8 cellular contexts compared by ENCODE assay signal in genomic region chrX:129843459-129844306, GRCh38. TPM values are rescaled to one million over a fixed set of nuclear protein-coding genes. Genes with fewer than 3 reads are reported as not detected.
DNase-seq lines count a peak whose midpoint lies in the region; ATAC-seq and TF ChIP-seq lines count a peak whose summit lies in the region.

Gene ZDHHC9, minus strand, starts transcription at chrX:129843886. Its CDS starts 1,941 bp downstream, at chrX:129841945.

- H4K20me1 ChIP-seq in OCI-LY3 (ENCODE audit: insufficient read depth, low read length), result no peaks in the 10 kb centered on the region

- H3K27me3 ChIP-seq in OCI-LY3 (ENCODE audit: low read depth, low read length), result 0 out of 2 replicates have a peak, but pooled peaks cover 5% of the 10 kb centered on the region
- H3K27me3 ChIP-seq in mononuclear cell (ENCODE audit: insufficient read depth, low read length), result no peaks in the 10 kb centered on the region

- no peaks in the 10 kb centered on the region for H3K36me3 ChIP-seq in OCI-LY3 (replicated peaks; ENCODE audit: low read depth, low read length)

- peaks cover 7% of the 10 kb centered on the region; the same call in 1 of the 2 replicates for H3K79me2 ChIP-seq in OCI-LY3 (ENCODE audit: low read length)

- H2AFZ ChIP-seq in OCI-LY3 (ENCODE audit: low read depth, low read length), result peak within 1 kb of the TSS; percentile 99

- H3K4me1 ChIP-seq in OCI-LY3 (ENCODE audit: low read length) (peaks cover 10% of the 10 kb centered on the region), mononuclear cell (ENCODE audit: insufficient read depth, low read length) (peaks cover 10% of the 10 kb centered on the region)

- ATAC-seq in GM21526 (IDR thresholded peaks at IDR 0.05; ENCODE audit: low FRiP score, unreplicated experiment), result peak; percentile 97

- peak; percentile 93 for DNase-seq in D341Med (ENCODE audit: low spot score)
- peak; percentile 70 for DNase-seq in HuH-7.5 (ENCODE audit: low spot score)
- DNase-seq in activated T-cell treated with anti-CD3 and anti-CD28 coated beads for 24 hours (ENCODE audit: low read depth), result peak; percentile 73
- DNase-seq in epithelial cell of esophagus (ENCODE audit: low read depth), result peak; percentile 87
- DNase-seq in stimulated activated CD8-positive, alpha-beta memory T cell treated with anti-CD3 and anti-CD28 coated beads, Interleukin-2, amount 100 ng/mL, for 48 hours (ENCODE audit: low read depth in 2 of 2), result peak; percentile 67 to 77

- H3K27ac ChIP-seq in OCI-LY3 (ENCODE audit: low read length), result no peak within 1 kb of the TSS; the same call in 1 of the 2 replicates

- H3K9me3 ChIP-seq in OCI-LY3 (ENCODE audit: insufficient read depth, low read length), result no peaks in the 10 kb centered on the region
- H3K9me3 ChIP-seq in mononuclear cell (ENCODE audit: low read depth, low read length), result no peaks in the 10 kb centered on the region

- H3K9ac ChIP-seq in OCI-LY3 (ENCODE audit: low read length), result peak within 1 kb of the TSS; percentile 76

- H3K4me3 ChIP-seq in OCI-LY3 (ENCODE audit: low read length) (peak within 1 kb of the TSS; percentile 98), epithelial cell of esophagus (ENCODE audit: low read length) (peak within 1 kb of the TSS; percentile 66), mononuclear cell (ENCODE audit: low read length) (peak within 1 kb of the TSS; percentile 57)

- peak within 1 kb of the TSS; percentile 86 for H3K4me2 ChIP-seq in OCI-LY3 (ENCODE audit: low read length)

- TF ChIP-seq CTCF in OCI-LY3 (IDR thresholded peaks at IDR 0.05; ENCODE audit: low read depth, low read length), result no peak
- no peak for TF ChIP-seq CTCF in epithelial cell of esophagus (IDR thresholded peaks at IDR 0.05; ENCODE audit: insufficient read depth, low read depth, low read length, missing control alignments)

RNA-seq across cellular contexts. Expression of gene ZDHHC9, which starts in this region (rescaled TPM):
- 2.7 TPM for total RNA-seq in mononuclear cell
